In genomic region chr5:153523196-153523595, GRCh38 we compare ENCODE assay signal across 21 cellular contexts. TPM values are rescaled to one million over a fixed set of nuclear protein-coding genes. Genes with fewer than 3 reads are reported as not detected.
A peak's percentile ranks its signal among the peaks of the same experiment; 100 is the strongest.
DNase-seq lines count a peak whose midpoint lies in the region; ATAC-seq and TF ChIP-seq lines count a peak whose summit lies in the region.
"Had no signal": no experiment of that assay in that cellular context is flagged by ENCODE, and none has a peak within 500 bp of the region (broad histone marks: within the 10 kb centered on the region; RNA-seq: fewer than 3 reads in every experiment).

No MANE protein-coding gene starts in this region.

- in situ Hi-C loops in brain microvascular endothelial cell (cut with HindIII; ENCODE audit: low pct_ligation_motif_present, low sequenced_read_pairs): no loop called here

- no peak overlapping the region for H3K4me2 ChIP-seq in Karpas-422 (ENCODE audit: low read depth, low read length, poor library complexity, severe bottlenecking)

- H3K4me1 ChIP-seq in Karpas-422 (ENCODE audit: low read length): no peaks in the 10 kb centered on the region
- H3K4me1 ChIP-seq: pancreas had no signal

- H3K27me3 ChIP-seq in brain microvascular endothelial cell (replicated peaks) (no peaks in the 10 kb centered on the region), Karpas-422 (ENCODE audit: low read length) (0 out of 2 replicates have a peak, but pooled peaks cover 2% of the 10 kb centered on the region)
- H3K27me3 ChIP-seq: gastroesophageal sphincter, pancreas had no signal

- H2AFZ ChIP-seq in Karpas-422 (ENCODE audit: low read length): no peak overlapping the region

- H3K9me3 Mint-ChIP-seq in T-helper 2 cell treated with Interferon-gamma antibody and Interleukin-4, amounts not matched to agents 5 μg/mL and 100 μg/mL, for 36 hours: no peaks in the 10 kb centered on the region
- H3K9me3 Mint-ChIP-seq: activated naive CD8-positive, alpha-beta T cell treated with anti-CD3 and anti-CD28 coated beads, Interleukin-2, amount 50 U/mL, for 24 hours; activated T-helper 17 cell treated with anti-CD3 and anti-CD28 coated beads, Interleukin-2, amount 50 U/mL, for 72 hours; endodermal cell had no signal

- H3K27me3 Mint-ChIP-seq in T-helper 2 cell treated with Interferon-gamma antibody and Interleukin-4, amounts not matched to agents 5 μg/mL and 100 μg/mL, for 36 hours (ENCODE audit: low read depth): no peaks in the 10 kb centered on the region
- H3K27me3 Mint-ChIP-seq: activated naive CD8-positive, alpha-beta T cell treated with anti-CD3 and anti-CD28 coated beads, Interleukin-2, amount 50 U/mL, for 24 hours; activated T-helper 17 cell treated with anti-CD3 and anti-CD28 coated beads, Interleukin-2, amount 50 U/mL, for 72 hours; T-helper 17 cell had no signal

- ATAC-seq in GM18511 (IDR thresholded peaks at IDR 0.05; ENCODE audit: unreplicated experiment): no peak
- ATAC-seq: activated naive CD8-positive, alpha-beta T cell treated with anti-CD3 and anti-CD28 coated beads, Interleukin-2, amount 50 U/mL, for 24 hours; activated T-helper 17 cell treated with anti-CD3 and anti-CD28 coated beads, Interleukin-2, amount 50 U/mL, for 72 hours; T-helper 17 cell had no signal

- no peaks in the 10 kb centered on the region for H3K9me3 ChIP-seq in Karpas-422 (ENCODE audit: low read length)
- H3K9me3 ChIP-seq: gastroesophageal sphincter, pancreas had no signal

- H3K4me3 ChIP-seq in AG09309 (ENCODE audit: control insufficient read depth, low read depth, low read length) (no peak overlapping the region), brain microvascular endothelial cell (ENCODE audit: low read depth, low read length) (no peak overlapping the region), Karpas-422 (ENCODE audit: low read length) (no peak overlapping the region)
- H3K4me3 ChIP-seq: gastroesophageal sphincter, pancreas, skin epidermis had no signal

- H3K9ac ChIP-seq in Karpas-422 (ENCODE audit: low read length): no peak overlapping the region

- TF ChIP-seq CTCF in AG09309 (IDR thresholded peaks at IDR 0.05; ENCODE audit: control insufficient read depth, insufficient read depth, low read depth, low read length, missing control alignments) (no peak), brain microvascular endothelial cell (IDR thresholded peaks at IDR 0.05; ENCODE audit: low read depth, low read length, missing control alignments) (no peak)

- H3K27ac Mint-ChIP-seq in T-helper 2 cell treated with Interferon-gamma antibody and Interleukin-4, amounts not matched to agents 5 μg/mL and 100 μg/mL, for 36 hours: no peak overlapping the region
- H3K27ac Mint-ChIP-seq: activated naive CD8-positive, alpha-beta T cell treated with anti-CD3 and anti-CD28 coated beads, Interleukin-2, amount 50 U/mL, for 24 hours; activated T-helper 17 cell treated with anti-CD3 and anti-CD28 coated beads, Interleukin-2, amount 50 U/mL, for 72 hours; endodermal cell; T-helper 17 cell had no signal

- no peaks in the 10 kb centered on the region for H4K20me1 ChIP-seq in Karpas-422 (ENCODE audit: insufficient read depth, low read depth, low read length)

- H3K9me2 ChIP-seq in Karpas-422 (replicated peaks; ENCODE audit: insufficient read depth, low read length): no peaks in the 10 kb centered on the region

- H3K27ac ChIP-seq in brain microvascular endothelial cell (peak overlapping the region; percentile 49), Karpas-422 (ENCODE audit: low read length) (no peak overlapping the region)
- H3K27ac ChIP-seq: pancreas, skin epidermis had no signal

- no peaks in the 10 kb centered on the region for H3K4me1 Mint-ChIP-seq in T-helper 2 cell treated with Interferon-gamma antibody and Interleukin-4, amounts not matched to agents 5 μg/mL and 100 μg/mL, for 36 hours (ENCODE audit: low read depth)
- H3K4me1 Mint-ChIP-seq: activated naive CD8-positive, alpha-beta T cell treated with anti-CD3 and anti-CD28 coated beads, Interleukin-2, amount 50 U/mL, for 24 hours; activated T-helper 17 cell treated with anti-CD3 and anti-CD28 coated beads, Interleukin-2, amount 50 U/mL, for 72 hours; T-helper 17 cell had no signal

- H3K36me3 ChIP-seq in brain microvascular endothelial cell (replicated peaks) (no peaks in the 10 kb centered on the region), Karpas-422 (ENCODE audit: insufficient read depth, low read length) (no peaks in the 10 kb centered on the region)
- H3K36me3 ChIP-seq: gastroesophageal sphincter, pancreas had no signal

- H3K79me2 ChIP-seq in Karpas-422 (ENCODE audit: low read length): no peaks in the 10 kb centered on the region

- no peaks in the 10 kb centered on the region for H3K36me3 Mint-ChIP-seq in T-helper 2 cell treated with Interferon-gamma antibody and Interleukin-4, amounts not matched to agents 5 μg/mL and 100 μg/mL, for 36 hours (ENCODE audit: low read depth)

- H3K4me3 Mint-ChIP-seq in T-helper 2 cell treated with Interferon-gamma antibody and Interleukin-4, amounts not matched to agents 5 μg/mL and 100 μg/mL, for 36 hours: no peak overlapping the region
- H3K4me3 Mint-ChIP-seq: activated naive CD8-positive, alpha-beta T cell treated with anti-CD3 and anti-CD28 coated beads, Interleukin-2, amount 50 U/mL, for 24 hours; activated T-helper 17 cell treated with anti-CD3 and anti-CD28 coated beads, Interleukin-2, amount 50 U/mL, for 72 hours; endodermal cell; T-helper 17 cell had no signal

- DNase-seq in AG09309 (ENCODE audit: low read depth): peak; percentile 32
- DNase-seq in HT1080 (ENCODE audit: low read depth): peak; percentile 73
- peak; percentile 35 for DNase-seq in brain microvascular endothelial cell
- peak; percentile 42 for DNase-seq in kidney tubule cell (ENCODE audit: low spot score)
- DNase-seq in amniotic stem cell (lab: John Stamatoyannopoulos, UW): no peak
- no peak for DNase-seq in T-helper 2 cell treated with Interferon-gamma antibody and Interleukin-4, amounts not matched to agents 5 μg/mL and 100 μg/mL, for 36 hours (ENCODE audit: low spot score)
- DNase-seq in Karpas-422: no peak
- DNase-seq: activated naive CD8-positive, alpha-beta T cell treated with anti-CD3 and anti-CD28 coated beads, Interleukin-2, amount 50 U/mL, for 24 hours; endodermal cell; NCI-H1417; NCI-H526; SHP77 treated with DMSO at 0.1 percent for 48 hours; stimulated activated CD4-positive, alpha-beta T cell treated with anti-CD3 and anti-CD28 coated beads, Interleukin-4, amount 100 ng/mL, for 4 hours; T-helper 17 cell had no signal

RNA-seq across cellular contexts. Expression of gene GRIA1, which starts 32.7 kb away (rescaled TPM):
- 0.13 and 0.33 TPM in 2 replicates for total RNA-seq in HT1080 (2014; rRNA removed; shearing (Covaris generic))
- polyA plus RNA-seq in HT1080 (2015; cell fraction: cytosol; rRNA removed): 0.05 TPM in 1 of 2 replicates, not detected in the other
- polyA plus RNA-seq in HT1080 (2015; cell fraction: nucleus; rRNA removed): not detected in 2 replicates
- not detected in 2 replicates for total RNA-seq in Karpas-422 (2014; rRNA removed; shearing (Covaris generic); ENCODE audit: low replicate concordance)
- total RNA-seq: activated CD8-positive, alpha-beta memory T cell treated with anti-CD3 and anti-CD28 coated beads for 36 hours; activated T-helper 17 cell treated with anti-CD3 and anti-CD28 coated beads, Interleukin-2, amount 50 U/mL, for 72 hours; HT-29; T-helper 17 cell had no signal

Comparison
In these comparisons a context has a peak if more than half of its experiments do, and no peak if none do; other contexts are left out.
1. DNase-seq: peak in AG09309 (single experiment), HT1080 (single experiment), brain microvascular endothelial cell (single experiment) and kidney tubule cell (single experiment); none in amniotic stem cell (single experiment), T-helper 2 cell treated with Interferon-gamma antibody and Interleukin-4, amounts not matched to agents 5 μg/mL and 100 μg/mL, for 36 hours (single experiment) and Karpas-422 (single experiment).